Comparison of ENCODE assay signal across 8 cellular contexts in genomic region chr10:47311900-47312662, GRCh38. TPM values are rescaled to one million over a fixed set of nuclear protein-coding genes. Genes with fewer than 3 reads are reported as not detected.
DNase-seq lines count a peak whose midpoint lies in the region; ATAC-seq lines count a peak whose summit lies in the region.

No MANE protein-coding gene starts in this region.

- ATAC-seq in HG02571 (IDR thresholded peaks at IDR 0.05; ENCODE audit: unreplicated experiment) (peak; percentile 75), left lobe of liver (peak; percentile 97), HG02884 (IDR thresholded peaks at IDR 0.05; ENCODE audit: unreplicated experiment) (no peak)

- DNase-seq in EL (peak; percentile 70), NCI-H2196 (lab: John Stamatoyannopoulos, UW; ENCODE audit: unreplicated experiment) (peak; percentile 56), cerebellum (ENCODE audit: low spot score) (peak; percentile 76), left lobe of liver (ENCODE audit: low spot score) (peak; percentile 76)
- peak; percentile 83 for DNase-seq in activated CD4-positive, alpha-beta T cell treated with anti-CD3 and anti-CD28 coated beads for 4 hours
- DNase-seq in stimulated activated CD4-positive, alpha-beta T cell treated with anti-CD3 and anti-CD28 coated beads, Interleukin-4, amount 100 ng/mL, for 24 hours, result peak; percentile 89

RNA-seq across cellular contexts. Expression of gene GDF2, which starts 10.2 kb away (rescaled TPM):
- total RNA-seq in cerebellum (not detected), left lobe of liver (7.2 TPM)

RNA-seq across cellular contexts. Expression of gene GDF10, which starts 12.1 kb away (rescaled TPM):
- total RNA-seq in cerebellum (13.6 TPM), left lobe of liver (0.08 TPM)

RNA-seq across cellular contexts. Expression of gene RBP3, which starts 36.1 kb away (rescaled TPM):
- total RNA-seq in cerebellum, result not detected
- not detected for total RNA-seq in left lobe of liver

Comparison
In these comparisons a context has a peak if more than half of its experiments do, and no peak if none do; other contexts are left out.
1. RNA of gene GDF10, which starts 12.1 kb away (total RNA-seq): 13.6 TPM in cerebellum (single experiment); 0.08 TPM in left lobe of liver (single experiment); every median in the first group is over 10 times any median in the second.
2. Peak in every context shown above with its lines, with median percentiles within 50 percentile points of each other: DNase-seq.